In the genomic region with DNA sequence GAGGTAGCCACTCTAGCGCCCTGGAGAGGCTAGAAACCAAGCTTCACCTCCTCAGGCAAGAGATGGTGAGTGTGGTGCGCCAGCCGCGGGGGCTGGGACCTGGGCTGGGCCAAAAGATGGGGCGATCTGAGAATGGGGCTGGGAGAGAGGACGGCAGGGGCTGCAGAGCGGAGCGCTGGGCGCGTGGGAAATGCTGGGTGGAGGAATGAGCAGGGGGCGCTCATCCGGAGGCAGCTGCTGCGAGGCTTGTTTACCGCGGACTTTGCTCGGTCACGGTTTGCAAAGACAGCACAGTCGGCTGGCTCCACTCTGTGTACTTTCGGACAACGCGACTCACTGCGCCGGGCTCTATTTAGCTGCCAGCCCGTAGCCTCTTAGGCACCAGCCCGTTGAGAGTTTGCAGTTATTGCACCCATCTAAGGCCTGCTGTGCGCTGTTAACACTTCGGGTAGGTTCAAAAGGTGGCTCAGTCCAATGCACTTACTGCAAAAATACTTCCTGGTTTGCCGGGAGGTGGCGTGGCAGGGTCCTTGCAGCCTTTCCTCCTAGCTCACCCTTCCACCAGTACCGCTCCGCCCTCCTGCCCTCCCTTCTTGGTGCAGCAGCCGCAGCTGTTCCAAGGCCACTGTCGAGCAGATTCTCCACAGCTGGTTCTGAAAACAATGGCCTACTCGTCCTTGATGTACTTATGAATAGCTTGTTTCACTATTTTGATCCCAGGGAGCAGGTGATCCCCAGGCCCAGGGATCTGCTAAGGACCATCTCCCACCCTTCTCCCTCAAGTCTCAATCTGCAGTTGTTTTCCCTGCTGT, we compare ENCODE assay signal across 8 cellular contexts. TPM values are rescaled to one million over a fixed set of nuclear protein-coding genes. Genes with fewer than 3 reads are reported as not detected.
DNase-seq lines count a peak whose midpoint lies in the region; ATAC-seq and TF ChIP-seq lines count a peak whose summit lies in the region.

No MANE protein-coding gene starts in this region.

- WGBS in esophagus, 2 donors, result 1% methylated on average over 33 to 34 of the region's 34 CpGs
- 1% methylated on average over 28 to 31 of the region's 34 CpGs for WGBS in mesodermal cell (ENCODE audit: insufficient coverage in 2 of 2), 2 experiments
- 0 to 3% methylated on average over 10 to 34 of the region's 34 CpGs for WGBS in upper lobe of left lung, 2 donors

- H3K36me3 ChIP-seq in HEK293 (ENCODE audit: control insufficient read depth in 2 of 2, insufficient read depth in 1 of 2, low read length in 2 of 2) (no peaks in the 10 kb centered on the region), SK-N-MC (ENCODE audit: insufficient read depth, low read length) (no peaks in the 10 kb centered on the region), esophagus (ENCODE audit: control insufficient read depth in 2 of 2, insufficient read depth in 2 of 2, low read length in 1 of 2) (no peaks in the 10 kb centered on the region), mesodermal cell (ENCODE audit: control insufficient read depth, insufficient read depth, low read length) (no peaks in the 10 kb centered on the region), upper lobe of left lung (no peaks in the 10 kb centered on the region)

- TF ChIP-seq CTCF in GM10266 (IDR thresholded peaks at IDR 0.05; ENCODE audit: control insufficient read depth, insufficient read depth, low read depth, missing control alignments) (peak; percentile 44), HEK293 (tag by site-specific recombination; IDR thresholded peaks at IDR 0.05) (peak; percentile 89), NB4 (IDR thresholded peaks at IDR 0.05; ENCODE audit: low read depth, low read length) (no peak), upper lobe of left lung (IDR thresholded peaks at IDR 0.05) (peak in 5 of 6 experiments; percentile 8 to 65 (median 44))

- H3K4me3 ChIP-seq in HEK293 (ENCODE audit: low read depth, low read length) (peak overlapping the region; percentile 71), NB4 (ENCODE audit: low read depth, low read length) (no peak overlapping the region), SK-N-MC (peak overlapping the region; percentile 83), esophagus (ENCODE audit: low read depth in 1 of 2, low read length in 2 of 2) (peak overlapping the region; percentile 70 to 72), mesodermal cell (ENCODE audit: extremely low read depth, insufficient read depth, low read length, poor library complexity, severe bottlenecking) (peak overlapping the region; percentile 62), upper lobe of left lung (peak overlapping the region; percentile 63 to 85 (median 64))

- peak overlapping the region; percentile 87 for H3K27ac ChIP-seq in HEK293 (ENCODE audit: extremely low read depth, low read depth, low read length)
- H3K27ac ChIP-seq in SK-N-MC, result no peak overlapping the region
- peak overlapping the region; percentile 78 to 88 for H3K27ac ChIP-seq in esophagus (ENCODE audit: low read depth in 2 of 2, low read length in 1 of 2)
- H3K27ac ChIP-seq in mesodermal cell (ENCODE audit: low read depth, low read length, severe bottlenecking), result peak overlapping the region; percentile 80
- peak overlapping the region; percentile 89 to 94 (median 92) for H3K27ac ChIP-seq in upper lobe of left lung

- H3K9me3 ChIP-seq in HEK293 (ENCODE audit: control insufficient read depth, insufficient read depth, low read depth, low read length) (no peaks in the 10 kb centered on the region), SK-N-MC (ENCODE audit: low read depth, low read length) (no peaks in the 10 kb centered on the region), esophagus (ENCODE audit: control insufficient read depth in 2 of 2, insufficient read depth in 1 of 2, low read depth in 1 of 2, low read length in 1 of 2) (peaks cover 0 to 3% of the 10 kb centered on the region in 2 donors), mesodermal cell (ENCODE audit: control insufficient read depth, low read length) (no peaks in the 10 kb centered on the region), upper lobe of left lung (no peaks in the 10 kb centered on the region)

- POLR2A ChIA-PET in HEK293 (lab: Yijun Ruan, JAX), result interaction anchor here (0.6 to 3.1 kb wide), 9 partner anchors 9 to 79 kb away, joined by 3 to 17 read pairs (median 3); no protein-coding TSS in a partner anchor

- peak; percentile 92 to 93 for ATAC-seq in upper lobe of left lung (ENCODE audit: low FRiP score in 2 of 2)

- H3K27me3 ChIP-seq in esophagus (ENCODE audit: control insufficient read depth in 1 of 2, insufficient read depth in 2 of 2, low read length in 2 of 2) (no peaks in the 10 kb centered on the region), upper lobe of left lung (no peaks in the 10 kb centered on the region)

- DNase-seq in GM10266 (ENCODE audit: extremely low spot score) (peak; percentile 58), NB4 (ENCODE audit: low read depth) (peak; percentile 50), SK-N-MC (ENCODE audit: low read depth, low spot score) (no peak), upper lobe of left lung (peak; percentile 86 to 90), NK-92 (lab: John Stamatoyannopoulos, UW; ENCODE audit: unreplicated experiment) (no peak)

- CTCF ChIA-PET in HEK293 (lab: Yijun Ruan, JAX), result interaction anchor here (0.6 to 4.3 kb wide), 29 partner anchors 11 to 425 kb away, joined by 3 to 29 read pairs (median 5); no protein-coding TSS in a partner anchor

- TF ChIP-seq EP300 in upper lobe of left lung (IDR thresholded peaks at IDR 0.05), result peak in 1 of 4 donors; percentile 31

- peaks cover 8% of the 10 kb centered on the region for H3K4me1 ChIP-seq in HEK293 (ENCODE audit: control insufficient read depth, insufficient read depth, low read length)
- H3K4me1 ChIP-seq in esophagus (ENCODE audit: control insufficient read depth in 2 of 2, insufficient read depth in 2 of 2, low read length in 1 of 2), result peaks cover 0 to 3% of the 10 kb centered on the region in 2 donors
- peaks cover 17% of the 10 kb centered on the region for H3K4me1 ChIP-seq in mesodermal cell (ENCODE audit: control insufficient read depth, insufficient read depth, low read length, poor library complexity, severe bottlenecking)
- peaks cover 0 to 9% (median 5%) of the 10 kb centered on the region in 4 donors for H3K4me1 ChIP-seq in upper lobe of left lung

- no peak for TF ChIP-seq POLR2A in NB4 (IDR thresholded peaks at IDR 0.05; ENCODE audit: extremely low read depth, insufficient read length)
- peak in 3 of 4 donors; percentile 27 to 62 (median 39) for TF ChIP-seq POLR2A in upper lobe of left lung (IDR thresholded peaks at IDR 0.05)

- H3K9ac ChIP-seq in SK-N-MC (ENCODE audit: insufficient read length), result peak overlapping the region; percentile 13

TF ChIP-seq in HEK293, 187 proteins besides CTCF, POLR2A, EP300 and RAD21 (continues in another document):
- TF ChIP-seq KLF8 (tag by site-specific recombination; IDR thresholded peaks at IDR 0.05), result no peak; the same call in 1 of the 2 replicates
- TF ChIP-seq ZXDB (tag by site-specific recombination; IDR thresholded peaks at IDR 0.05), result peak; percentile 83
- 0 out of 2 replicates have a peak, but pooled peaks have one; percentile 29 for TF ChIP-seq KLF16 (tag by site-specific recombination; IDR thresholded peaks at IDR 0.05)
- peak; percentile 56; the same call in 1 of the 2 replicates for TF ChIP-seq ZNF600 (tag by site-specific recombination; IDR thresholded peaks at IDR 0.05)
- TF ChIP-seq ZBTB48 (tag by site-specific recombination; IDR thresholded peaks at IDR 0.05), result peak; percentile 74; the same call in 1 of the 2 replicates
- TF ChIP-seq ZFP3 (tag by site-specific recombination; IDR thresholded peaks at IDR 0.05; ENCODE audit: low read depth), result no peak
- TF ChIP-seq ZNF654 (tag by site-specific recombination; IDR thresholded peaks at IDR 0.05; ENCODE audit: low read depth), result peak; percentile 39
- TF ChIP-seq ZNF335 (tag by site-specific recombination; conservative IDR thresholded peaks at IDR 0.05), result peak; percentile 50; the same call in 1 of the 2 replicates
- no peak for TF ChIP-seq IKZF3 (tag by site-specific recombination; IDR thresholded peaks at IDR 0.05)
- TF ChIP-seq ZNF76 (tag by site-specific recombination; IDR thresholded peaks at IDR 0.05; ENCODE audit: borderline replicate concordance, low read depth), result peak; percentile 22; the same call in 1 of the 2 replicates

RNA-seq across cellular contexts. Expression of a gene that starts 1.3 kb away (rescaled TPM):
- 1 to 10 TPM; 1.9 to 3.1 TPM for polyA plus RNA-seq in esophagus
- polyA plus RNA-seq in mesodermal cell (2013, experiment 1 of 2), result 7.1 TPM
- 6.8 TPM for polyA plus RNA-seq in mesodermal cell (2013, experiment 2 of 2)
- 10 to 100 TPM; 25.4 to 59.7 (median 33.6) TPM for total RNA-seq in upper lobe of left lung

Comparison
In these comparisons a context has a peak if more than half of its experiments do, and no peak if none do; other contexts are left out.
1. DNase-seq: peak in GM10266 (single experiment), NB4 (single experiment) and upper lobe of left lung (2 of 2); none in SK-N-MC (single experiment) and NK-92 (single experiment).